Comparison of ENCODE assay signal across 16 cellular contexts in genomic region chr18:48186861-48187260, GRCh38.
"Had no signal": no experiment of that assay in that cellular context is flagged by ENCODE, and none has a peak within 500 bp of the region (broad histone marks: within the 10 kb centered on the region; RNA-seq: fewer than 3 reads in every experiment).

No MANE protein-coding gene starts in this region.

- H3K4me3 ChIP-seq: psoas muscle, right lobe of liver, smooth muscle cell, transverse colon had no signal

- H3K27ac ChIP-seq: psoas muscle, right lobe of liver, transverse colon had no signal

- H3K36me3 ChIP-seq: right lobe of liver, transverse colon had no signal

- H3K36me3 Mint-ChIP-seq: activated CD4-positive, alpha-beta memory T cell treated with anti-CD3 and anti-CD28 coated beads for 36 hours; activated naive CD8-positive, alpha-beta T cell treated with anti-CD3 and anti-CD28 coated beads, Interleukin-2, amount 10 ng/mL, durations not matched to agents 7 days and 5 days; memory B cell; naive thymus-derived CD8-positive, alpha-beta T cell had no signal

- H3K27me3 ChIP-seq: right lobe of liver, transverse colon had no signal

- H3K9me3 Mint-ChIP-seq: activated CD4-positive, alpha-beta memory T cell treated with anti-CD3 and anti-CD28 coated beads for 36 hours; activated naive CD8-positive, alpha-beta T cell treated with anti-CD3 and anti-CD28 coated beads, Interleukin-2, amount 10 ng/mL, durations not matched to agents 7 days and 5 days; memory B cell; naive thymus-derived CD8-positive, alpha-beta T cell; T-helper 1 cell treated with Interleukin-12 subunit alpha and Interleukin-12 subunit beta and Interleukin-4 antibody, amounts not matched to agents 30 μg/mL and 1 μg/mL, for 36 hours had no signal

- DNase-seq: activated CD4-positive, alpha-beta memory T cell treated with anti-CD3 and anti-CD28 coated beads for 36 hours; activated CD4-positive, alpha-beta T cell treated with anti-CD3 and anti-CD28 coated beads for 36 hours; activated naive CD8-positive, alpha-beta T cell treated with anti-CD3 and anti-CD28 coated beads, Interleukin-2, amount 10 ng/mL, durations not matched to agents 7 days and 5 days; aorta; dermis blood vessel endothelial cell; naive thymus-derived CD8-positive, alpha-beta T cell; psoas muscle; right lobe of liver; stimulated activated CD4-positive, alpha-beta T cell treated with anti-CD3 and anti-CD28 coated beads, Interleukin-4, amount 100 ng/mL, for 4 hours; stimulated activated CD8-positive, alpha-beta memory T cell treated with anti-CD3 and anti-CD28 coated beads, Interleukin-4, amount 100 ng/mL, for 48 hours; stimulated activated naive CD4-positive, alpha-beta T cell treated with Interleukin-2 at 50 U/mL for 16 hours; transverse colon had no signal

- H3K4me1 Mint-ChIP-seq: activated CD4-positive, alpha-beta T cell treated with anti-CD3 and anti-CD28 coated beads for 36 hours; activated naive CD8-positive, alpha-beta T cell treated with anti-CD3 and anti-CD28 coated beads, Interleukin-2, amount 10 ng/mL, durations not matched to agents 7 days and 5 days; memory B cell; naive thymus-derived CD8-positive, alpha-beta T cell had no signal

- ATAC-seq: activated CD4-positive, alpha-beta T cell treated with anti-CD3 and anti-CD28 coated beads for 36 hours; left lobe of liver; naive thymus-derived CD8-positive, alpha-beta T cell; psoas muscle; right lobe of liver had no signal

- H3K9me3 ChIP-seq: psoas muscle, right lobe of liver, transverse colon had no signal

- H3K4me3 Mint-ChIP-seq: activated CD4-positive, alpha-beta memory T cell treated with anti-CD3 and anti-CD28 coated beads for 36 hours; activated CD4-positive, alpha-beta T cell treated with anti-CD3 and anti-CD28 coated beads for 36 hours; activated naive CD8-positive, alpha-beta T cell treated with anti-CD3 and anti-CD28 coated beads, Interleukin-2, amount 10 ng/mL, durations not matched to agents 7 days and 5 days; memory B cell; naive thymus-derived CD8-positive, alpha-beta T cell; T-helper 1 cell treated with Interleukin-12 subunit alpha and Interleukin-12 subunit beta and Interleukin-4 antibody, amounts not matched to agents 30 μg/mL and 1 μg/mL, for 36 hours had no signal

- H3K27ac Mint-ChIP-seq: activated CD4-positive, alpha-beta memory T cell treated with anti-CD3 and anti-CD28 coated beads for 36 hours; activated CD4-positive, alpha-beta T cell treated with anti-CD3 and anti-CD28 coated beads for 36 hours; activated naive CD8-positive, alpha-beta T cell treated with anti-CD3 and anti-CD28 coated beads, Interleukin-2, amount 10 ng/mL, durations not matched to agents 7 days and 5 days; memory B cell; naive thymus-derived CD8-positive, alpha-beta T cell; T-helper 1 cell treated with Interleukin-12 subunit alpha and Interleukin-12 subunit beta and Interleukin-4 antibody, amounts not matched to agents 30 μg/mL and 1 μg/mL, for 36 hours had no signal
